In genomic region chr22:46574993-46575914, GRCh38 we compare ENCODE assay signal across 8 cellular contexts. TPM values are rescaled to one million over a fixed set of nuclear protein-coding genes. Genes with fewer than 3 reads are reported as not detected.
DNase-seq lines count a peak whose midpoint lies in the region; ATAC-seq and TF ChIP-seq lines count a peak whose summit lies in the region.

No MANE protein-coding gene starts in this region.

- no peak for ATAC-seq in effector memory CD8-positive, alpha-beta T cell (replicated peaks)
- no peak for ATAC-seq in natural killer cell
- ATAC-seq in GM21723 (IDR thresholded peaks at IDR 0.05; ENCODE audit: unreplicated experiment), result no peak

- no peak for TF ChIP-seq CTCF in natural killer cell (IDR thresholded peaks at IDR 0.05)

- peaks cover 0 to 7% of the 10 kb centered on the region in 2 donors for H3K9me3 Mint-ChIP-seq in effector memory CD8-positive, alpha-beta T cell
- H3K9me3 Mint-ChIP-seq in natural killer cell, result peaks cover 0 to 7% of the 10 kb centered on the region in 2 donors

- peak overlapping the region in 1 of 2 donors; percentile 76 for H3K27ac Mint-ChIP-seq in effector memory CD8-positive, alpha-beta T cell
- H3K27ac Mint-ChIP-seq in natural killer cell, result peak overlapping the region in 1 of 2 donors; percentile 67

- peak; percentile 97 for DNase-seq in DMS53 (lab: John Stamatoyannopoulos, UW)
- DNase-seq in NCI-H226, result peak; percentile 21
- no peak for DNase-seq in effector memory CD8-positive, alpha-beta T cell
- no peak for DNase-seq in natural killer cell
- DNase-seq in stimulated activated CD4-positive, alpha-beta T cell treated with anti-CD3 and anti-CD28 coated beads, Interleukin-4, amount 100 ng/mL, for 24 hours, result no peak
- no peak for DNase-seq in NCI-H446 (lab: John Stamatoyannopoulos, UW)
- DNase-seq in mesenteric fat pad (ENCODE audit: low spot score), result no peak

- H3K27me3 Mint-ChIP-seq in effector memory CD8-positive, alpha-beta T cell, result no peaks in the 10 kb centered on the region
- H3K27me3 Mint-ChIP-seq in natural killer cell (ENCODE audit: low read depth in 2 of 2), result no peaks in the 10 kb centered on the region

- peaks cover 31 to 37% of the 10 kb centered on the region in 2 donors for H3K4me1 Mint-ChIP-seq in effector memory CD8-positive, alpha-beta T cell (ENCODE audit: low read depth in 2 of 2)
- H3K4me1 Mint-ChIP-seq in natural killer cell, result peaks cover 32 to 43% of the 10 kb centered on the region in 2 donors

- intact Hi-C loops in natural killer cell (cut with micrococcal nuclease), result no loop called here

- peaks cover 18% of the 10 kb centered on the region for H3K36me3 Mint-ChIP-seq in effector memory CD8-positive, alpha-beta T cell (ENCODE audit: insufficient read depth)
- H3K36me3 Mint-ChIP-seq in natural killer cell, result no peaks in the 10 kb centered on the region

- peak overlapping the region; percentile 73 to 82 for H3K4me3 Mint-ChIP-seq in effector memory CD8-positive, alpha-beta T cell
- peak overlapping the region; percentile 87 for H3K4me3 Mint-ChIP-seq in natural killer cell

RNA-seq across cellular contexts. Expression of gene CELSR1, which starts 37.8 kb away (rescaled TPM):
- total RNA-seq in natural killer cell (1 to 10 TPM in 2 of 3 donors, under 1 TPM in 1; 0.89 to 3.9 (median 1.9) TPM), mesenteric fat pad (1.8 TPM)

RNA-seq across cellular contexts. Expression of gene GRAMD4, which starts 44.9 kb away (rescaled TPM):
- total RNA-seq in natural killer cell (10 to 100 TPM; 30.0 to 78.5 (median 41.6) TPM), mesenteric fat pad (37.8 TPM)

Comparison
In these comparisons a context has a peak if more than half of its experiments do, and no peak if none do; other contexts are left out.
1. DNase-seq: peak in DMS53 (single experiment) and NCI-H226 (single experiment); none in effector memory CD8-positive, alpha-beta T cell (0 of 3), natural killer cell (single experiment), stimulated activated CD4-positive, alpha-beta T cell treated with anti-CD3 and anti-CD28 coated beads, Interleukin-4, amount 100 ng/mL, for 24 hours (single experiment), NCI-H446 (0 of 2) and mesenteric fat pad (single experiment).